ENCODE assay signal across 8 cellular contexts in the genomic region with DNA sequence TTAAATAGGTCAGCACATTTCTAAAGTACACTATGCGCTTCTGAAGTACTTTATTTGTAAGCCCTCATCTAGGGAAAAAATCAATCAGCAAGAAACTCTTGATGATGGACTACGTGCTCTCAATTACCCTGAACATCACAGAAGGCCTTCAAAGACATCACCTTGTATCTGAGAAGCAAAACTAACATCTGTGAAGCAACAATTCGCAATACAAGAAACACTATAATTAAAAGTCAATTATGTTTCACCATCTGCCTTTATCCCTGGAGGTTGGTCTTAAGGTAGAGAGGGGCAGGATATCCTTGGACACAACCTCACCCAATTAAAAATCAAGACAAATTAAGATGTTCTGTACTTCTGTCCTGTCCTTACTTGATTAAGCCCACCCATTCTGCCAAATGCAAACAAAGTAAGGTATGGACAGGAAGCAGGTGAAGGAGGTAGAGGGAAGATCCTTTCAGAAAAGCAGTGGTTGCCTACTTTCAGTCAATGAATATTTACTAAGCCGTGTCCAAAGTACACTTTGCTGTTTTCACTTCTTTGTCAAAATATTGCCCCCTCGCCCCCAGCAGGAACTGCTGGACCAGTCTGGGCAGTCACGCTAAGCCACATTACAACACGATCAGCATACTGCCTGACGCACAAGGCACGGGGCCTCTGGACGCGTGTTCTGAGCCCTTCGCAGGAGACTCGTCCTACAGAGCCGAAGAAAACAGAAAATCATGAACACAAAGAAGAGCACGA. TPM values are rescaled to one million over a fixed set of nuclear protein-coding genes. Genes with fewer than 3 reads are reported as not detected.
DNase-seq lines count a peak whose midpoint lies in the region; ATAC-seq, FAIRE-seq and TF ChIP-seq lines count a peak whose summit lies in the region.

No MANE protein-coding gene starts in this region.

- peaks cover 48% of the 10 kb centered on the region for H3K79me2 ChIP-seq in ACC112 (ENCODE audit: control insufficient read depth, insufficient read depth, low read length, unreplicated experiment)

- H3K4me1 ChIP-seq in ACC112 (ENCODE audit: control insufficient read depth, insufficient read depth, low read length, unreplicated experiment) (peaks cover 40% of the 10 kb centered on the region), upper lobe of right lung (peaks cover 22% of the 10 kb centered on the region)

- no peaks in the 10 kb centered on the region for H3K27me3 Mint-ChIP-seq in activated T-cell treated with anti-CD3 and anti-CD28 coated beads, Interleukin-2, amount 50 U/mL, for 24 hours
- H3K27me3 Mint-ChIP-seq in naive thymus-derived CD8-positive, alpha-beta T cell: peaks cover 0 to 2% (median 0%) of the 10 kb centered on the region in 5 donors

- no peaks in the 10 kb centered on the region for H3K9me3 Mint-ChIP-seq in activated T-cell treated with anti-CD3 and anti-CD28 coated beads, Interleukin-2, amount 50 U/mL, for 24 hours
- H3K9me3 Mint-ChIP-seq in naive thymus-derived CD8-positive, alpha-beta T cell: no peaks in the 10 kb centered on the region

- peaks cover 69% of the 10 kb centered on the region for H3K4me1 Mint-ChIP-seq in activated T-cell treated with anti-CD3 and anti-CD28 coated beads, Interleukin-2, amount 50 U/mL, for 24 hours (ENCODE audit: low read depth)
- peaks cover 32 to 60% (median 40%) of the 10 kb centered on the region in 4 donors for H3K4me1 Mint-ChIP-seq in naive thymus-derived CD8-positive, alpha-beta T cell

- H3K27ac Mint-ChIP-seq in activated T-cell treated with anti-CD3 and anti-CD28 coated beads, Interleukin-2, amount 50 U/mL, for 24 hours: peak overlapping the region; percentile 93
- H3K27ac Mint-ChIP-seq in naive thymus-derived CD8-positive, alpha-beta T cell: peak overlapping the region; percentile 81 to 96 (median 90)

- H3K36me3 ChIP-seq in ACC112 (ENCODE audit: insufficient read depth, low read length) (no peaks in the 10 kb centered on the region), upper lobe of right lung (no peaks in the 10 kb centered on the region)

- peak overlapping the region; percentile 79 for H2AFZ ChIP-seq in ACC112 (ENCODE audit: low read length, unreplicated experiment)

- ATAC-seq in HG02973 (IDR thresholded peaks at IDR 0.05; ENCODE audit: unreplicated experiment): peak; percentile 11
- ATAC-seq in naive thymus-derived CD8-positive, alpha-beta T cell: peak; percentile 23 to 31
- ATAC-seq in upper lobe of right lung: peak; percentile 57

- H3K27ac ChIP-seq in ACC112 (ENCODE audit: low read depth, low read length): peak overlapping the region; percentile 99
- H3K27ac ChIP-seq in upper lobe of right lung: peak overlapping the region; percentile 99

- peak overlapping the region; percentile 84 for H3K4me3 ChIP-seq in ACC112 (ENCODE audit: low read depth, low read length)
- peak overlapping the region; percentile 75 for H3K4me3 ChIP-seq in fibroblast of pulmonary artery (replicated peaks; ENCODE audit: low read depth, low read length)
- H3K4me3 ChIP-seq in upper lobe of right lung: peak overlapping the region; percentile 87

- FAIRE-seq in GM18507 (lab: Jason Lieb, UNC): peak; percentile 18

- POLR2A ChIA-PET in naive thymus-derived CD8-positive, alpha-beta T cell (lab: Charles Lee): no interaction called here

- TF ChIP-seq CTCF in fibroblast of pulmonary artery (IDR thresholded peaks at IDR 0.05; ENCODE audit: low read length, missing control alignments) (no peak), upper lobe of right lung (IDR thresholded peaks at IDR 0.05) (no peak)

- peaks cover 26% of the 10 kb centered on the region for H3K36me3 Mint-ChIP-seq in activated T-cell treated with anti-CD3 and anti-CD28 coated beads, Interleukin-2, amount 50 U/mL, for 24 hours (ENCODE audit: low read depth)
- no peaks in the 10 kb centered on the region for H3K36me3 Mint-ChIP-seq in naive thymus-derived CD8-positive, alpha-beta T cell

- H3K27me3 ChIP-seq in ACC112 (ENCODE audit: insufficient read depth, low read length): no peaks in the 10 kb centered on the region
- no peaks in the 10 kb centered on the region for H3K27me3 ChIP-seq in upper lobe of right lung

- intact Hi-C loops in upper lobe of right lung (cut with DNase I): no loop called here

- DNase-seq in GM18507 (ENCODE audit: extremely low spot score, insufficient read length, low read depth) (no peak), NCI-H524 (lab: John Stamatoyannopoulos, UW) (peak; percentile 49 to 68), fibroblast of pulmonary artery (ENCODE audit: low read depth) (peak; percentile 81), upper lobe of right lung (peak; percentile 80)
- DNase-seq in activated T-cell treated with anti-CD3 and anti-CD28 coated beads, Interleukin-2, amount 50 U/mL, for 24 hours: no peak
- peak in 4 of 10 donors; percentile 7 to 68 (median 41) for DNase-seq in naive thymus-derived CD8-positive, alpha-beta T cell

- H3K9me3 ChIP-seq in upper lobe of right lung: no peaks in the 10 kb centered on the region

- peak overlapping the region; percentile 86 for H3K4me3 Mint-ChIP-seq in activated T-cell treated with anti-CD3 and anti-CD28 coated beads, Interleukin-2, amount 50 U/mL, for 24 hours
- H3K4me3 Mint-ChIP-seq in naive thymus-derived CD8-positive, alpha-beta T cell: peak overlapping the region; percentile 91 to 99 (median 97)

RNA-seq across cellular contexts. Expression of a gene that starts 0.9 kb away (rescaled TPM):
- 1 to 10 TPM; 5.4 TPM for total RNA-seq in naive thymus-derived CD8-positive, alpha-beta T cell
- under 1 TPM; 0.19 to 0.29 (median 0.24) TPM for polyA plus RNA-seq in naive thymus-derived CD8-positive, alpha-beta T cell
- 12.8 TPM for total RNA-seq in upper lobe of right lung

RNA-seq across cellular contexts. Expression of a gene that starts 57.6 kb away (rescaled TPM):
- total RNA-seq in naive thymus-derived CD8-positive, alpha-beta T cell: not detected
- under 1 TPM in 1 of 3 donors, not detected in 2; 0.14 TPM for polyA plus RNA-seq in naive thymus-derived CD8-positive, alpha-beta T cell
- 0.32 TPM for total RNA-seq in upper lobe of right lung

Comparison
In these comparisons a context has a peak if more than half of its experiments do, and no peak if none do; other contexts are left out.
1. DNase-seq: peak in NCI-H524 (2 of 2), fibroblast of pulmonary artery (single experiment) and upper lobe of right lung (single experiment); none in GM18507 (single experiment) and activated T-cell treated with anti-CD3 and anti-CD28 coated beads, Interleukin-2, amount 50 U/mL, for 24 hours (single experiment).
2. Peak in every context shown above with its lines, with median percentiles within 50 percentile points of each other: H3K4me3 ChIP-seq and ATAC-seq.